ENCODE assay signal across 8 cellular contexts in genomic region chr1:15526490-15527339, GRCh38. TPM values are rescaled to one million over a fixed set of nuclear protein-coding genes. Genes with fewer than 3 reads are reported as not detected.
A peak's percentile ranks its signal among the peaks of the same experiment; 100 is the strongest.
DNase-seq lines count a peak whose midpoint lies in the region; ATAC-seq, FAIRE-seq and TF ChIP-seq lines count a peak whose summit lies in the region.

Gene DNAJC16 (plus strand): TSS chr1:15526848. CDS start chr1:15529106, 2,258 bp downstream.

- peak within 1 kb of the TSS; percentile 86 for H3K4me3 Mint-ChIP-seq in T-helper 1 cell treated with Interleukin-12 subunit alpha and Interleukin-12 subunit beta and Interleukin-4 antibody, amounts not matched to agents 30 μg/mL and 1 μg/mL, for 36 hours

- H3K9me3 Mint-ChIP-seq in T-helper 1 cell treated with Interleukin-12 subunit alpha and Interleukin-12 subunit beta and Interleukin-4 antibody, amounts not matched to agents 30 μg/mL and 1 μg/mL, for 36 hours = no peaks in the 10 kb centered on the region

- WGBS in psoas muscle, 3 donors = 0% methylated on average over 60 to 65 of the region's 65 CpGs

- H3K27ac Mint-ChIP-seq in T-helper 1 cell treated with Interleukin-12 subunit alpha and Interleukin-12 subunit beta and Interleukin-4 antibody, amounts not matched to agents 30 μg/mL and 1 μg/mL, for 36 hours = peak within 1 kb of the TSS; percentile 100

- peak; percentile 72 for TF ChIP-seq POLR2A in GM12892 (IDR thresholded peaks at IDR 0.05; ENCODE audit: low read depth, low read length)
- peak; percentile 35 to 71 for TF ChIP-seq POLR2A in uterus (IDR thresholded peaks at IDR 0.05)

- H3K27me3 Mint-ChIP-seq in T-helper 1 cell treated with Interleukin-12 subunit alpha and Interleukin-12 subunit beta and Interleukin-4 antibody, amounts not matched to agents 30 μg/mL and 1 μg/mL, for 36 hours (ENCODE audit: low read depth) = no peaks in the 10 kb centered on the region

- intact Hi-C loops in left ventricle myocardium superior (cut with micrococcal nuclease) = no loop called here
- intact Hi-C loops in psoas muscle (cut with DNase I) = loop anchor here in 1 of 2 donors (5.0 kb wide), 2 partner anchors 91 to 211 kb away; partner anchors contain the start of genes DDI2 and SLC25A34
- intact Hi-C loops in uterus (cut with DNase I; ENCODE audit: low total_unique reads) = no loop called here

- FAIRE-seq in GM12892 (lab: Jason Lieb, UNC) = peak; percentile 100

- peaks cover 8% of the 10 kb centered on the region for H3K36me3 Mint-ChIP-seq in T-helper 1 cell treated with Interleukin-12 subunit alpha and Interleukin-12 subunit beta and Interleukin-4 antibody, amounts not matched to agents 30 μg/mL and 1 μg/mL, for 36 hours (ENCODE audit: low read depth)

- peaks cover 42% of the 10 kb centered on the region for H3K4me1 Mint-ChIP-seq in T-helper 1 cell treated with Interleukin-12 subunit alpha and Interleukin-12 subunit beta and Interleukin-4 antibody, amounts not matched to agents 30 μg/mL and 1 μg/mL, for 36 hours (ENCODE audit: low read depth)

- DNase-seq in GM12892 (ENCODE audit: insufficient read length) = peak; percentile 86
- peak; percentile 95 for DNase-seq in NCI-H146 treated with DMSO at 0.1 percent for 48 hours (lab: John Stamatoyannopoulos, UW; ENCODE audit: unreplicated experiment)
- peak; percentile 83 to 100 (median 98) for DNase-seq in amygdala (lab: John Stamatoyannopoulos, UW)
- DNase-seq in left ventricle myocardium superior = peak; percentile 97
- peak; percentile 98 to 99 for DNase-seq in psoas muscle
- DNase-seq in uterus = peak; percentile 99 to 100

- no peaks in the 10 kb centered on the region for H3K9me3 ChIP-seq in psoas muscle
- H3K9me3 ChIP-seq in uterus = no peaks in the 10 kb centered on the region

- no peaks in the 10 kb centered on the region for H3K27me3 ChIP-seq in psoas muscle (ENCODE audit: insufficient read depth in 3 of 3, low read length in 2 of 3)
- H3K27me3 ChIP-seq in uterus = no peaks in the 10 kb centered on the region

- ATAC-seq in HG02870 (IDR thresholded peaks at IDR 0.05; ENCODE audit: unreplicated experiment) (peak; percentile 55), left ventricle myocardium superior (peak; percentile 62), psoas muscle (peak; percentile 72 to 73 (median 72))

- TF ChIP-seq CTCF in psoas muscle (IDR thresholded peaks at IDR 0.05) (peak; percentile 31), uterus (IDR thresholded peaks at IDR 0.05) (peak in 3 of 4 experiments; percentile 25 to 41 (median 37))

- peak within 1 kb of the TSS; percentile 87 for H3K4me3 ChIP-seq in psoas muscle
- peak within 1 kb of the TSS; percentile 98 to 99 for H3K4me3 ChIP-seq in uterus

- H3K4me1 ChIP-seq in psoas muscle (peaks cover 26% of the 10 kb centered on the region), uterus (peaks cover 7% of the 10 kb centered on the region in 2 donors)

- H3K36me3 ChIP-seq in psoas muscle (ENCODE audit: insufficient read depth in 1 of 2, low read depth in 1 of 2) (peaks cover 0 to 28% of the 10 kb centered on the region in 2 donors), uterus (no peaks in the 10 kb centered on the region)

- peak within 1 kb of the TSS; percentile 90 for H3K27ac ChIP-seq in psoas muscle
- peak within 1 kb of the TSS; percentile 98 to 99 for H3K27ac ChIP-seq in uterus

RNA-seq across cellular contexts. Expression of gene DNAJC16, which starts in this region (rescaled TPM):
- polyA plus RNA-seq in GM12892 (2012; ENCODE audit: missing spikeins) = 6.6 TPM
- total RNA-seq in left ventricle myocardium superior = 17.1 TPM
- total RNA-seq in psoas muscle = 10 to 100 TPM; 17.2 to 29.9 (median 22.7) TPM
- polyA plus RNA-seq in psoas muscle = 10 to 100 TPM in 1 of 3 donors, 1 to 10 TPM in 2; 6.8 to 16.2 (median 6.8) TPM
- 10 to 100 TPM in 3 of 4 donors, 1 to 10 TPM in 1; 8.8 to 32.4 (median 27.5) TPM for total RNA-seq in uterus

Comparison
In these comparisons a context has a peak if more than half of its experiments do, and no peak if none do; other contexts are left out.
1. Peak in every context shown above with its lines: DNase-seq, ATAC-seq, H3K4me3 ChIP-seq and H3K27ac ChIP-seq.